Comparison of ENCODE assay signal across 1 cellular context in genomic region chr5:126776499-126777256, GRCh38.
TF ChIP-seq lines count a peak whose summit lies in the region.

Gene LMNB1 (plus strand): TSS chr5:126777136. CDS start chr5:126777509, 373 bp downstream.

TF ChIP-seq in IMR-90, 13 proteins besides CTCF, POLR2A, EP300 and RAD21 (continued from another document):
- TF ChIP-seq ELK1 (IDR thresholded peaks at IDR 0.05; ENCODE audit: borderline replicate concordance, low read depth, low read length) = no peak
- TF ChIP-seq BHLHE40 (IDR thresholded peaks at IDR 0.05; ENCODE audit: low read depth, low read length) = 0 out of 2 replicates have a peak, but pooled peaks have one; percentile 14
- TF ChIP-seq FOS (IDR thresholded peaks at IDR 0.05; ENCODE audit: low read depth, low read length) = peak; percentile 41
- no peak for TF ChIP-seq NFE2L2 (IDR thresholded peaks at IDR 0.05; ENCODE audit: low read depth, low read length)
TF ChIP-seq in IMR-90: peak in this region for 6.
